In the genomic region with DNA sequence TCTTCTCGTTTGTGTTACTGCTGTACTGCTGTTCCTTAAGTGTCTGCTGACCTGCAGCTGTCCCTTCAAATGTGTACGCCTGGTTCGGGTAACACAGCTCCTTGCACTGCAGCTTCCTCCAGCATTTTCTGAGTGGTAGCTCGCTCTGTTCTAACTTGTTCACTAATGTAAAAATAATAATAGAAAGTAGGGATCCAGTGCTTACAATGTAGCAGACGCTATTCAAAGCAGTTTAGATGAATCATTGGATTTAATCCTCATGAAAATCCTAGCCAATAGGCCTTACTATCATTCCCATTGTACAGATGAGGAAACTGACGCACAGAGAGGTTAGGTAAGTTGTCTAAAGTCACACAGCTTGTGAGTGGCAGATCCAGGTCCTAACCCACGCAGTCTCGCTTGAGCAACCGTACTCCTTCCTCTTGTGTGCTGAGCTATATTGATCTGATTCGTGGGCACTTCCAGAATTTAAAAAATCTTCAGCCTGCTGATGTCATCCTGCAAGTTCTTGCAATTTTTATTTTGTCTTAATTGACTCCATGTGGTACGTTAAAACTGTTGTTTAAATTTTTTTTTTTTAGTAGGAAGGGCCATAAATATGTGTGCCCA, we compare ENCODE assay signal across 2 cellular contexts.
TF ChIP-seq lines count a peak whose summit lies in the region.

No MANE protein-coding gene starts in this region.

TF ChIP-seq in SK-N-SH, 30 proteins besides CTCF, POLR2A, EP300 and RAD21:
- TF ChIP-seq POLR2AphosphoS5 (IDR thresholded peaks at IDR 0.05; ENCODE audit: low read depth, low read length): no peak
- TF ChIP-seq TCF12 (IDR thresholded peaks at IDR 0.05): 0 out of 2 replicates have a peak, but pooled peaks have one; percentile 11

TF ChIP-seq in SK-N-SH treated with all-trans-retinoic acid at 6 μM for 48 hours, 23 proteins besides CTCF, POLR2A, EP300 and RAD21:
- TF ChIP-seq TCF4 (CRISPR knock-in tag; IDR thresholded peaks at IDR 0.05; ENCODE audit: borderline replicate concordance): no peak
- no peak for TF ChIP-seq ZNF70 (CRISPR knock-in tag; IDR thresholded peaks at IDR 0.05)
- TF ChIP-seq, protein P1, sequence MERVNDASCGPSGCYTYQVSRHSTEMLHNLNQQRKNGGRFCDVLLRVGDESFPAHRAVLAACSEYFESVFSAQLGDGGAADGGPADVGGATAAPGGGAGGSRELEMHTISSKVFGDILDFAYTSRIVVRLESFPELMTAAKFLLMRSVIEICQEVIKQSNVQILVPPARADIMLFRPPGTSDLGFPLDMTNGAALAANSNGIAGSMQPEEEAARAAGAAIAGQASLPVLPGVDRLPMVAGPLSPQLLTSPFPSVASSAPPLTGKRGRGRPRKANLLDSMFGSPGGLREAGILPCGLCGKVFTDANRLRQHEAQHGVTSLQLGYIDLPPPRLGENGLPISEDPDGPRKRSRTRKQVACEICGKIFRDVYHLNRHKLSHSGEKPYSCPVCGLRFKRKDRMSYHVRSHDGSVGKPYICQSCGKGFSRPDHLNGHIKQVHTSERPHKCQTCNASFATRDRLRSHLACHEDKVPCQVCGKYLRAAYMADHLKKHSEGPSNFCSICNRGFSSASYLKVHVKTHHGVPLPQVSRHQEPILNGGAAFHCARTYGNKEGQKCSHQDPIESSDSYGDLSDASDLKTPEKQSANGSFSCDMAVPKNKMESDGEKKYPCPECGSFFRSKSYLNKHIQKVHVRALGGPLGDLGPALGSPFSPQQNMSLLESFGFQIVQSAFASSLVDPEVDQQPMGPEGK (CRISPR knock-in tag; IDR thresholded peaks at IDR 0.05; ENCODE audit: borderline replicate concordance): no peak
- no peak for TF ChIP-seq TOX (CRISPR knock-in tag; IDR thresholded peaks at IDR 0.05; ENCODE audit: borderline replicate concordance)
- TF ChIP-seq, protein P2, sequence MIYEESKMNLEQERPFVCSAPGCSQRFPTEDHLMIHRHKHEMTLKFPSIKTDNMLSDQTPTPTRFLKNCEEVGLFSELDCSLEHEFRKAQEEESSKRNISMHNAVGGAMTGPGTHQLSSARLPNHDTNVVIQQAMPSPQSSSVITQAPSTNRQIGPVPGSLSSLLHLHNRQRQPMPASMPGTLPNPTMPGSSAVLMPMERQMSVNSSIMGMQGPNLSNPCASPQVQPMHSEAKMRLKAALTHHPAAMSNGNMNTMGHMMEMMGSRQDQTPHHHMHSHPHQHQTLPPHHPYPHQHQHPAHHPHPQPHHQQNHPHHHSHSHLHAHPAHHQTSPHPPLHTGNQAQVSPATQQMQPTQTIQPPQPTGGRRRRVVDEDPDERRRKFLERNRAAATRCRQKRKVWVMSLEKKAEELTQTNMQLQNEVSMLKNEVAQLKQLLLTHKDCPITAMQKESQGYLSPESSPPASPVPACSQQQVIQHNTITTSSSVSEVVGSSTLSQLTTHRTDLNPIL (CRISPR knock-in tag; IDR thresholded peaks at IDR 0.05; ENCODE audit: low read depth): no peak
- TF ChIP-seq ZFP30 (CRISPR knock-in tag; IDR thresholded peaks at IDR 0.05): no peak
- no peak for TF ChIP-seq SNAI2 (CRISPR knock-in tag; IDR thresholded peaks at IDR 0.05)
- TF ChIP-seq, protein P3, sequence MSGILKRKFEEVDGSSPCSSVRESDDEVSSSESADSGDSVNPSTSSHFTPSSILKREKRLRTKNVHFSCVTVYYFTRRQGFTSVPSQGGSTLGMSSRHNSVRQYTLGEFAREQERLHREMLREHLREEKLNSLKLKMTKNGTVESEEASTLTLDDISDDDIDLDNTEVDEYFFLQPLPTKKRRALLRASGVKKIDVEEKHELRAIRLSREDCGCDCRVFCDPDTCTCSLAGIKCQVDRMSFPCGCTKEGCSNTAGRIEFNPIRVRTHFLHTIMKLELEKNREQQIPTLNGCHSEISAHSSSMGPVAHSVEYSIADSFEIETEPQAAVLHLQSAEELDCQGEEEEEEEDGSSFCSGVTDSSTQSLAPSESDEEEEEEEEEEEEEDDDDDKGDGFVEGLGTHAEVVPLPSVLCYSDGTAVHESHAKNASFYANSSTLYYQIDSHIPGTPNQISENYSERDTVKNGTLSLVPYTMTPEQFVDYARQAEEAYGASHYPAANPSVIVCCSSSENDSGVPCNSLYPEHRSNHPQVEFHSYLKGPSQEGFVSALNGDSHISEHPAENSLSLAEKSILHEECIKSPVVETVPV (CRISPR knock-in tag; IDR thresholded peaks at IDR 0.05): no peak
- TF ChIP-seq PPARA (CRISPR knock-in tag; IDR thresholded peaks at IDR 0.05; ENCODE audit: borderline replicate concordance): no peak
- no peak for TF ChIP-seq ARNTL (CRISPR knock-in tag; IDR thresholded peaks at IDR 0.05; ENCODE audit: borderline replicate concordance, low read depth)
- TF ChIP-seq OSR1 (CRISPR knock-in tag; IDR thresholded peaks at IDR 0.05): no peak
- TF ChIP-seq BACH2 (CRISPR knock-in tag; IDR thresholded peaks at IDR 0.05; ENCODE audit: borderline replicate concordance): no peak
TF ChIP-seq in SK-N-SH treated with all-trans-retinoic acid at 6 μM for 48 hours: peak in this region for 0.
